Comparison of ENCODE assay signal across 16 cellular contexts in genomic region chr10:48579251-48579960, GRCh38. TPM values are rescaled to one million over a fixed set of nuclear protein-coding genes. Genes with fewer than 3 reads are reported as not detected.
A peak's percentile ranks its signal among the peaks of the same experiment; 100 is the strongest.
DNase-seq lines count a peak whose midpoint lies in the region; ATAC-seq and TF ChIP-seq lines count a peak whose summit lies in the region.
"Had no signal": no experiment of that assay in that cellular context is flagged by ENCODE, and none has a peak within 500 bp of the region (broad histone marks: within the 10 kb centered on the region; RNA-seq: fewer than 3 reads in every experiment).

No MANE protein-coding gene starts in this region.

- DNase-seq in Right ventricle myocardium inferior (ENCODE audit: missing footprints): no peak
- no peak for DNase-seq in right atrium auricular region (ENCODE audit: low spot score)
- DNase-seq in cardiac fibroblast (ENCODE audit: low read depth in 2 of 2): peak; percentile 49 to 53
- peak; percentile 6 for DNase-seq in kidney glomerular epithelial cell (lab: John Stamatoyannopoulos, UW)
- DNase-seq in substantia nigra (lab: John Stamatoyannopoulos, UW): no peak
- no peak for DNase-seq in RPMI8226
- DNase-seq in NOMO-1 treated with dmso at 0.1 percent for 144 hours (lab: John Stamatoyannopoulos, UW; ENCODE audit: unreplicated experiment): no peak
- no peak for DNase-seq in Calu3
- DNase-seq: anterior cingulate cortex; DND-41; NCI-H1436; NCI-H526; stimulated activated CD4-positive, alpha-beta T cell treated with anti-CD3 and anti-CD28 coated beads, Interleukin-12 subunit alpha, Interleukin-12 subunit beta, amount 100 ng/mL, for 4 hours; upper lobe of right lung had no signal

- CTCF ChIA-PET in Calu3 (lab: Charles Lee): interaction anchor here (0.8 kb wide), 1 partner anchor 264 kb away, joined by 3 read pairs; no protein-coding TSS in a partner anchor

- no peak overlapping the region for H3K27ac Mint-ChIP-seq in Calu3 (ENCODE audit: unreplicated experiment)
- H3K27ac Mint-ChIP-seq: nephron had no signal

- no peak overlapping the region for H3K4me3 Mint-ChIP-seq in Calu3 (ENCODE audit: low read depth, unreplicated experiment)
- H3K4me3 Mint-ChIP-seq: nephron had no signal

- no peaks in the 10 kb centered on the region for H3K36me3 Mint-ChIP-seq in Calu3 (ENCODE audit: insufficient read depth, unreplicated experiment)

- no peaks in the 10 kb centered on the region for H3K4me1 Mint-ChIP-seq in Calu3 (ENCODE audit: low read depth, unreplicated experiment)

- peaks cover 0 to 15% of the 10 kb centered on the region in 2 donors for H3K4me1 ChIP-seq in right atrium auricular region
- H3K4me1 ChIP-seq: A549, upper lobe of right lung had no signal

- H3K27ac ChIP-seq in right atrium auricular region: no peak overlapping the region
- H3K27ac ChIP-seq in substantia nigra (ENCODE audit: low read depth, low read length, poor library complexity, severe bottlenecking): peak overlapping the region; percentile 27
- H3K27ac ChIP-seq: A549, upper lobe of right lung had no signal

- no peaks in the 10 kb centered on the region for H3K36me3 ChIP-seq in right atrium auricular region
- H3K36me3 ChIP-seq: upper lobe of right lung had no signal

- H3K9me3 ChIP-seq in right atrium auricular region: no peaks in the 10 kb centered on the region
- H3K9me3 ChIP-seq: A549, upper lobe of right lung had no signal

- H3K27me3 ChIP-seq in right atrium auricular region: no peaks in the 10 kb centered on the region
- H3K27me3 ChIP-seq: upper lobe of right lung had no signal

- no peaks in the 10 kb centered on the region for H3K9me3 Mint-ChIP-seq in Calu3 (ENCODE audit: low read depth, unreplicated experiment)
- H3K9me3 Mint-ChIP-seq: nephron had no signal

- intact Hi-C loops in Right ventricle myocardium inferior (cut with DNase I) (no loop called here), Calu3 (cut with micrococcal nuclease; ENCODE audit: unreplicated experiment) (no loop called here)

- no TSS peak for BruUV-seq in Calu3 (replicated peaks; lab: Mats Ljungman, UMichigan)

- ATAC-seq in Right ventricle myocardium inferior: peak; percentile 45
- ATAC-seq: A549, upper lobe of right lung had no signal

- H3K27me3 Mint-ChIP-seq in Calu3 (ENCODE audit: unreplicated experiment): peaks cover 90% of the 10 kb centered on the region

- no peak overlapping the region for H3K4me3 ChIP-seq in right atrium auricular region
- no peak overlapping the region for H3K4me3 ChIP-seq in cardiac fibroblast (replicated peaks in 1 of 2; ENCODE audit: low read depth in 2 of 2, low read length in 2 of 2)
- H3K4me3 ChIP-seq: A549, upper lobe of right lung had no signal

- TF ChIP-seq CTCF in right atrium auricular region (IDR thresholded peaks at IDR 0.05) (no peak), cardiac fibroblast (IDR thresholded peaks at IDR 0.05; ENCODE audit: low read depth, low read length) (no peak), Calu3 (IDR thresholded peaks at IDR 0.05; ENCODE audit: unreplicated experiment) (no peak)

RNA-seq across cellular contexts. Expression of gene ARHGAP22, which starts 25.5 kb away (rescaled TPM):
- total RNA-seq in Right ventricle myocardium inferior: 3.5 TPM
- 1 to 10 TPM; 1.8 to 5.7 TPM for total RNA-seq in right atrium auricular region
- 1.0 and 1.6 TPM in 2 replicates for total RNA-seq in Calu3 (2022)

Comparison
In these comparisons a context has a peak if more than half of its experiments do, and no peak if none do; other contexts are left out.
1. DNase-seq: peak in cardiac fibroblast (2 of 2) and kidney glomerular epithelial cell (single experiment); none in Right ventricle myocardium inferior (single experiment), right atrium auricular region (single experiment), substantia nigra (0 of 49), RPMI8226 (single experiment), NOMO-1 treated with dmso at 0.1 percent for 144 hours (single experiment) and Calu3 (single experiment).